Comparison of ENCODE assay signal across 11 cellular contexts in the genomic region with DNA sequence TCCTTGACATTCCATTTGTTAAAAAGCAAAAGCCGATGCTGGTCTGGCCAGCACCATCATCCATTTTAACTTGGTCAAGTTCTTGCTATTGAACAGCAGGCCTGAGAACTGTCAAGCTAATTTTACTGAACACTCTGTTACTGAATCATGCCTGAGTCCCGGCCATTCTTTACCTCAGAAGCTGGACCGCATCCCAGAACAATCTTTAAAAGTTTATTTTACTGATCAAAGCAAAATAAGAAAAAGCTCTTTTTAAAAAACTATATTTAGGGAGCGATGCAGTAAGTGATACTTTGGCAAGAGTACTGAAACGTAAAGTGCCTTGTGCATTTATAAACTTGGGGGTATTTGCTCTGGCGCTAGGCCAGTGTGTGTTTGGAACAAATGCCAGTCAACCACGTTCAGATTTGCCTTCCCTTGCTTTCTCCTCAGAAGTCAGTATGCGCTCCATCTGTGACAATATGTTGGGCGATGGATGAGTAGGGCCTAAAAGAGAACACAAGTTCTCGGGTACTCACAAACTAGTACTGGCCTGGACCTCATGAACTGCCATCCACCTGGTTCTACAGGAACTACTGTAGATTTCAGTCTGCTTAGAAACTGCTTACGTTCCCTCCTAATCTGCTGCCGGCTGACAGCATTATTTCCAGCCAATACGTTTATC.
DNase-seq lines count a peak whose midpoint lies in the region; ATAC-seq and TF ChIP-seq lines count a peak whose summit lies in the region.
"Had no signal": no experiment of that assay in that cellular context is flagged by ENCODE, and none has a peak within 500 bp of the region (broad histone marks: within the 10 kb centered on the region; RNA-seq: fewer than 3 reads in every experiment).

No MANE protein-coding gene starts in this region.

- peaks cover 91% of the 10 kb centered on the region for H3K4me1 Mint-ChIP-seq in brain
- peaks cover 6 to 13% of the 10 kb centered on the region in 2 donors for H3K4me1 Mint-ChIP-seq in stimulated activated naive B cell treated with anti-CD40 and anti-IgM and Interleukin-4, amounts not matched to agents 10 μg/mL and 1 μg/mL and 100 μg/mL, for 72 hours
- H3K4me1 Mint-ChIP-seq: activated naive CD8-positive, alpha-beta T cell treated with anti-CD3 and anti-CD28 coated beads, Interleukin-2, amount 10 ng/mL, durations not matched to agents 7 days and 5 days had no signal

- H3K27ac Mint-ChIP-seq in brain: peak overlapping the region in 4 of 5 experiments; percentile 76 to 90 (median 84)
- peak overlapping the region; percentile 37 for H3K27ac Mint-ChIP-seq in stimulated activated naive B cell treated with anti-CD40 and anti-IgM and Interleukin-4, amounts not matched to agents 10 μg/mL and 1 μg/mL and 100 μg/mL, for 72 hours
- H3K27ac Mint-ChIP-seq: activated naive CD8-positive, alpha-beta T cell treated with anti-CD3 and anti-CD28 coated beads, Interleukin-2, amount 10 ng/mL, durations not matched to agents 7 days and 5 days; progenitor cell of endocrine pancreas had no signal

- H3K4me3 ChIP-seq in right atrium auricular region: no peak overlapping the region

- H3K27ac ChIP-seq in right atrium auricular region: peak overlapping the region; percentile 59 to 71

- DNase-seq in HCEC 1CT: peak; percentile 59
- no peak for DNase-seq in right atrium auricular region (ENCODE audit: low spot score)
- no peak for DNase-seq in stimulated activated naive B cell treated with anti-CD40 and anti-IgM and Interleukin-4, amounts not matched to agents 10 μg/mL and 1 μg/mL and 100 μg/mL, for 72 hours
- DNase-seq in NCI-H510A treated with DMSO at 0.1 percent for 48 hours (lab: John Stamatoyannopoulos, UW): no peak
- no peak for DNase-seq in DMS53 (lab: John Stamatoyannopoulos, UW)
- DNase-seq: activated CD4-positive, alpha-beta T cell treated with anti-CD3 and anti-CD28 coated beads, Interleukin-2, amount 50 U/mL, for 1 hour; activated naive CD8-positive, alpha-beta T cell treated with anti-CD3 and anti-CD28 coated beads, Interleukin-2, amount 10 ng/mL, durations not matched to agents 7 days and 5 days had no signal

- no peaks in the 10 kb centered on the region for H3K9me3 Mint-ChIP-seq in brain
- no peaks in the 10 kb centered on the region for H3K9me3 Mint-ChIP-seq in stimulated activated naive B cell treated with anti-CD40 and anti-IgM and Interleukin-4, amounts not matched to agents 10 μg/mL and 1 μg/mL and 100 μg/mL, for 72 hours
- H3K9me3 Mint-ChIP-seq: activated naive CD8-positive, alpha-beta T cell treated with anti-CD3 and anti-CD28 coated beads, Interleukin-2, amount 10 ng/mL, durations not matched to agents 7 days and 5 days had no signal

- peaks cover 6% of the 10 kb centered on the region for H3K36me3 Mint-ChIP-seq in brain
- H3K36me3 Mint-ChIP-seq in stimulated activated naive B cell treated with anti-CD40 and anti-IgM and Interleukin-4, amounts not matched to agents 10 μg/mL and 1 μg/mL and 100 μg/mL, for 72 hours: peaks cover 29 to 35% of the 10 kb centered on the region in 2 donors

- H3K27me3 Mint-ChIP-seq in brain: no peaks in the 10 kb centered on the region
- no peaks in the 10 kb centered on the region for H3K27me3 Mint-ChIP-seq in stimulated activated naive B cell treated with anti-CD40 and anti-IgM and Interleukin-4, amounts not matched to agents 10 μg/mL and 1 μg/mL and 100 μg/mL, for 72 hours
- H3K27me3 Mint-ChIP-seq: activated naive CD8-positive, alpha-beta T cell treated with anti-CD3 and anti-CD28 coated beads, Interleukin-2, amount 10 ng/mL, durations not matched to agents 7 days and 5 days; progenitor cell of endocrine pancreas had no signal

- H3K9me3 ChIP-seq in right atrium auricular region: no peaks in the 10 kb centered on the region

- H3K27me3 ChIP-seq in right atrium auricular region: no peaks in the 10 kb centered on the region

- H3K4me1 ChIP-seq in right atrium auricular region: peaks cover 0 to 53% of the 10 kb centered on the region in 2 donors

- TF ChIP-seq CTCF in brain (conservative IDR thresholded peaks at IDR 0.05) (no peak), right atrium auricular region (IDR thresholded peaks at IDR 0.05) (no peak)

- no peak for ATAC-seq in stimulated activated naive B cell treated with anti-CD40 and anti-IgM and Interleukin-4, amounts not matched to agents 10 μg/mL and 1 μg/mL and 100 μg/mL, for 72 hours (replicated peaks)
- no peak for ATAC-seq in HG03442 (IDR thresholded peaks at IDR 0.05; ENCODE audit: unreplicated experiment)
- no peak for ATAC-seq in GM21717 (IDR thresholded peaks at IDR 0.05; ENCODE audit: unreplicated experiment)

- peak overlapping the region in 1 of 5 experiments; percentile 60 for H3K4me3 Mint-ChIP-seq in brain
- no peak overlapping the region for H3K4me3 Mint-ChIP-seq in stimulated activated naive B cell treated with anti-CD40 and anti-IgM and Interleukin-4, amounts not matched to agents 10 μg/mL and 1 μg/mL and 100 μg/mL, for 72 hours
- H3K4me3 Mint-ChIP-seq: activated naive CD8-positive, alpha-beta T cell treated with anti-CD3 and anti-CD28 coated beads, Interleukin-2, amount 10 ng/mL, durations not matched to agents 7 days and 5 days had no signal

- H3K36me3 ChIP-seq in right atrium auricular region: no peaks in the 10 kb centered on the region
